ENCODE assay signal across 27 cellular contexts in genomic region chr12:73623421-73623820, GRCh38.
DNase-seq lines count a peak whose midpoint lies in the region; ATAC-seq lines count a peak whose summit lies in the region.
"Had no signal": no experiment of that assay in that cellular context is flagged by ENCODE, and none has a peak within 500 bp of the region (broad histone marks: within the 10 kb centered on the region; RNA-seq: fewer than 3 reads in every experiment).

No MANE protein-coding gene starts in this region.

- no peaks in the 10 kb centered on the region; the same call in 1 of the 2 replicates for H3K9me3 ChIP-seq in SJSA1 (replicated peaks)
- H3K9me3 ChIP-seq: A549; BE2C; BLaER1; BLaER1 treated with 17β-estradiol and CSF1 and Interleukin-3, amounts not matched to agents 10 nM and 100 nM; Caco-2 had no signal

- H3K4me3 ChIP-seq in SJSA1, result no peak overlapping the region
- H3K4me3 ChIP-seq: A549; BLaER1; BLaER1 treated with 17β-estradiol and CSF1 and Interleukin-3, amounts not matched to agents 10 nM and 100 nM had no signal

- no peaks in the 10 kb centered on the region for H3K36me3 ChIP-seq in SJSA1
- H3K36me3 ChIP-seq: BE2C; BLaER1; BLaER1 treated with 17β-estradiol and CSF1 and Interleukin-3, amounts not matched to agents 10 nM and 100 nM had no signal

- DNase-seq in SJSA1 (ENCODE audit: low read depth in 1 of 2, low spot score in 2 of 2), result peak; percentile 57 to 69
- DNase-seq: 8988T; ACHN; AML-193; BE2C; C1 segment of cervical spinal cord; Caco-2; Calu3; CD4-positive, alpha-beta memory T cell; CD4-positive, alpha-beta T cell; CD4-positive, CD25-positive, alpha-beta regulatory T cell; CD8-positive, alpha-beta memory T cell; CD8-positive, alpha-beta T cell; COR-L47; DMS 273 treated with DMSO at 0.1 percent for 48 hours; DMS153; DMS53; DMS79; DMS79 treated with DMSO at 0.1 percent for 48 hours; DND-41; EL had no signal

- ATAC-seq in GM18502 (IDR thresholded peaks at IDR 0.05; ENCODE audit: poor library complexity, unreplicated experiment), result no peak
- ATAC-seq: A549; CD8-positive, alpha-beta T cell had no signal

- no peaks in the 10 kb centered on the region for H3K4me1 ChIP-seq in SJSA1 (replicated peaks)
- H3K4me1 ChIP-seq: A549; BE2C; BLaER1; BLaER1 treated with 17β-estradiol and CSF1 and Interleukin-3, amounts not matched to agents 10 nM and 100 nM; Caco-2 had no signal

- peaks cover 10% of the 10 kb centered on the region; the same call in 1 of the 2 replicates for H3K27me3 ChIP-seq in SJSA1 (replicated peaks)
- H3K27me3 ChIP-seq: BE2C; BLaER1; BLaER1 treated with 17β-estradiol and CSF1 and Interleukin-3, amounts not matched to agents 10 nM and 100 nM had no signal

- no peak overlapping the region for H3K27ac ChIP-seq in SJSA1
- H3K27ac ChIP-seq: 22Rv1; A549; BLaER1; BLaER1 treated with 17β-estradiol and CSF1 and Interleukin-3, amounts not matched to agents 10 nM and 100 nM; C4-2B had no signal
